10 cellular contexts compared by ENCODE assay signal in the genomic region with DNA sequence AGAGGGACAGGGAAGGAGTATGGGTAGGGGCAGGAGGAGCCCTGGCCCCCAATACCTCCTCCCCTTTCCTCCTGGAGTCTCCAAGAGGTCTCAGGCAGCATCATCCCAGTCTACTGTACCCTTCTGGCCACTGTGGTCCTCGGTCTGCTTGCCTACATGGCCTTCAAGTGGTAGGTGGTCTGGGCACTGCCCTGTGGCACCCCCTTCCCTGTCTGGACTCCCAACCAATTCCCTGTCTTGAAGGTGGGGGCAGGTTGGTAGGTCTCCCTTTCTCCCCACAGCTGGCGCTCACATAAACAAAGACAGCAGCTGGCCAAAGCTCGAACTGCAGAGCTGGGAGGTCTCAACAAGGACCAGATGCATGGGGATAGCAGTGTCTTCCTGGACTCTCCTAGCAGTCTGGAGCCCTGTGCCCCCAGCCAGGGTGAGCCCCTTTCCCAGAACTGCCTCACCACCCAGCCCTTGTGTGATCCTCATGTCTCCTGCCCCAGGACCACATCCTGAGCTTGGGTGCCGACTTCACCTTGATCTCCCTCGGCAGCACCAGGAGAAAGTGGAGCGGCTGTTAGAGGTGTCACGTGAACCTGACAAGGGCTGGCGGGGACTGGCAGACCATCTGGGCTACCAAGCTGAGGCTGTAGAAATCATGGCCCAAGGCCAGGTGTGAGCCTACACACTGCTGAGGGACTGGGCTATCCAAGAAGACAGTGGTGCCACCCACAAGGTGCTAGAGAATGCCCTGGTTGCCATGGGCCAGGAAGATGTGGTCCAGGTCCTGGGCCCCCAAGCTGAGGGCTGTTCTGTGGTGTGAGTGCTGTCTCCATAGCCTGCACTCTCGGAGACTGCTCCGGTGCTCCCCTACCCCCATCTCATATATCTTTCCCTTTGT. TPM values are rescaled to one million over a fixed set of nuclear protein-coding genes. Genes with fewer than 3 reads are reported as not detected.
DNase-seq lines count a peak whose midpoint lies in the region; ATAC-seq and TF ChIP-seq lines count a peak whose summit lies in the region.
"Had no signal": no experiment of that assay in that cellular context is flagged by ENCODE, and none has a peak within 500 bp of the region (broad histone marks: within the 10 kb centered on the region; RNA-seq: fewer than 3 reads in every experiment).

No MANE protein-coding gene starts in this region.

- ATAC-seq in activated CD8-positive, alpha-beta memory T cell treated with anti-CD3 and anti-CD28 coated beads, Interleukin-2, amount 10 ng/mL, durations not matched to agents 7 days and 5 days = no peak
- no peak for ATAC-seq in effector memory CD8-positive, alpha-beta T cell (replicated peaks)
- ATAC-seq in psoas muscle (peak in 3 of 4 donors; percentile 15 to 31 (median 30)), GM18519 (IDR thresholded peaks at IDR 0.05; ENCODE audit: low FRiP score, unreplicated experiment) (no peak)

- H3K9me3 Mint-ChIP-seq in activated CD8-positive, alpha-beta memory T cell treated with anti-CD3 and anti-CD28 coated beads, Interleukin-2, amount 10 ng/mL, durations not matched to agents 7 days and 5 days (ENCODE audit: low read depth) = no peaks in the 10 kb centered on the region
- no peaks in the 10 kb centered on the region for H3K9me3 Mint-ChIP-seq in effector memory CD8-positive, alpha-beta T cell

- H3K27ac Mint-ChIP-seq in activated CD8-positive, alpha-beta memory T cell treated with anti-CD3 and anti-CD28 coated beads, Interleukin-2, amount 10 ng/mL, durations not matched to agents 7 days and 5 days = no peak overlapping the region
- peak overlapping the region; percentile 83 to 89 for H3K27ac Mint-ChIP-seq in effector memory CD8-positive, alpha-beta T cell

- H3K4me3 Mint-ChIP-seq in activated CD8-positive, alpha-beta memory T cell treated with anti-CD3 and anti-CD28 coated beads, Interleukin-2, amount 10 ng/mL, durations not matched to agents 7 days and 5 days = no peak overlapping the region
- H3K4me3 Mint-ChIP-seq in effector memory CD8-positive, alpha-beta T cell = no peak overlapping the region

- 58 to 76% (median 58%) methylated on average over 10 of the region's 10 CpGs for WGBS in psoas muscle, 3 donors

- peaks cover 24% of the 10 kb centered on the region for H3K4me1 ChIP-seq in psoas muscle
- H3K4me1 ChIP-seq: breast epithelium had no signal

- no peaks in the 10 kb centered on the region for H3K9me3 ChIP-seq in psoas muscle
- H3K9me3 ChIP-seq: breast epithelium had no signal

- DNase-seq in activated CD8-positive, alpha-beta memory T cell treated with anti-CD3 and anti-CD28 coated beads, Interleukin-2, amount 50 U/mL, for 48 hours = peak; percentile 55
- DNase-seq in activated CD8-positive, alpha-beta memory T cell treated with anti-CD3 and anti-CD28 coated beads, Interleukin-2, amount 10 ng/mL, durations not matched to agents 7 days and 5 days = no peak
- peak; percentile 74 for DNase-seq in NCI-H2171 treated with DMSO at 0.1 percent for 48 hours (lab: John Stamatoyannopoulos, UW)
- no peak for DNase-seq in effector memory CD8-positive, alpha-beta T cell
- DNase-seq in psoas muscle = no peak
- no peak for DNase-seq in OCI-M1 (lab: John Stamatoyannopoulos, UW)
- no peak for DNase-seq in EL
- DNase-seq: DMS153 had no signal

- H3K4me3 ChIP-seq in psoas muscle = no peak overlapping the region
- H3K4me3 ChIP-seq: breast epithelium had no signal

- peaks cover 59% of the 10 kb centered on the region for H3K4me1 Mint-ChIP-seq in activated CD8-positive, alpha-beta memory T cell treated with anti-CD3 and anti-CD28 coated beads, Interleukin-2, amount 10 ng/mL, durations not matched to agents 7 days and 5 days
- H3K4me1 Mint-ChIP-seq in effector memory CD8-positive, alpha-beta T cell (ENCODE audit: low read depth in 2 of 2) = peaks cover 15 to 33% of the 10 kb centered on the region in 2 donors

- H3K36me3 Mint-ChIP-seq in activated CD8-positive, alpha-beta memory T cell treated with anti-CD3 and anti-CD28 coated beads, Interleukin-2, amount 10 ng/mL, durations not matched to agents 7 days and 5 days = peaks cover 7% of the 10 kb centered on the region
- H3K36me3 Mint-ChIP-seq in effector memory CD8-positive, alpha-beta T cell (ENCODE audit: insufficient read depth) = peaks cover 46% of the 10 kb centered on the region

- H3K27me3 ChIP-seq in psoas muscle (ENCODE audit: insufficient read depth in 3 of 3, low read length in 2 of 3) = no peaks in the 10 kb centered on the region
- H3K27me3 ChIP-seq: breast epithelium had no signal

- no peak for TF ChIP-seq CTCF in psoas muscle (IDR thresholded peaks at IDR 0.05)

- no peaks in the 10 kb centered on the region for H3K27me3 Mint-ChIP-seq in activated CD8-positive, alpha-beta memory T cell treated with anti-CD3 and anti-CD28 coated beads, Interleukin-2, amount 10 ng/mL, durations not matched to agents 7 days and 5 days
- H3K27me3 Mint-ChIP-seq in effector memory CD8-positive, alpha-beta T cell = no peaks in the 10 kb centered on the region

- H3K27ac ChIP-seq in psoas muscle = no peak overlapping the region
- H3K27ac ChIP-seq: breast epithelium had no signal

- CTCF ChIA-PET in activated CD8-positive, alpha-beta memory T cell treated with anti-CD3 and anti-CD28 coated beads, Interleukin-2, amount 10 ng/mL, durations not matched to agents 7 days and 5 days (lab: Charles Lee) = interaction anchor here (1.2 to 2.5 kb wide), 2 partner anchors 15 to 33 kb away, joined by 3 to 6 read pairs; a partner anchor contains a TSS

- intact Hi-C loops in psoas muscle (cut with DNase I) = no loop called here

- peaks cover 6 to 27% of the 10 kb centered on the region in 2 donors for H3K36me3 ChIP-seq in psoas muscle (ENCODE audit: insufficient read depth in 1 of 2, low read depth in 1 of 2)

RNA-seq across cellular contexts. Expression of a gene that starts 33.1 kb away (rescaled TPM):
- total RNA-seq in activated CD8-positive, alpha-beta memory T cell treated with anti-CD3 and anti-CD28 coated beads, Interleukin-2, amount 10 ng/mL, durations not matched to agents 7 days and 5 days = 100 to 1,000 TPM; 164 to 262 TPM
- 10 to 100 TPM in 1 of 4 donors, 1 to 10 TPM in 3; 7.3 to 11.2 (median 7.7) TPM for total RNA-seq in psoas muscle
- 10 to 100 TPM in 1 of 3 donors, 1 to 10 TPM in 2; 5.4 to 13.0 (median 6.4) TPM for polyA plus RNA-seq in psoas muscle

RNA-seq across cellular contexts. Expression of a gene that starts 36.0 kb away (rescaled TPM):
- total RNA-seq in activated CD8-positive, alpha-beta memory T cell treated with anti-CD3 and anti-CD28 coated beads, Interleukin-2, amount 10 ng/mL, durations not matched to agents 7 days and 5 days = 10 to 100 TPM; 65.9 to 72.7 TPM
- total RNA-seq in psoas muscle = 10 to 100 TPM; 25.1 to 36.4 (median 34.9) TPM
- polyA plus RNA-seq in psoas muscle = 10 to 100 TPM; 47.0 to 69.8 (median 55.5) TPM

Comparison
In these comparisons a context has a peak if more than half of its experiments do, and no peak if none do; other contexts are left out.
1. DNase-seq: peak in activated CD8-positive, alpha-beta memory T cell treated with anti-CD3 and anti-CD28 coated beads, Interleukin-2, amount 50 U/mL, for 48 hours (single experiment) and NCI-H2171 treated with DMSO at 0.1 percent for 48 hours (single experiment); none in activated CD8-positive, alpha-beta memory T cell treated with anti-CD3 and anti-CD28 coated beads, Interleukin-2, amount 10 ng/mL, durations not matched to agents 7 days and 5 days (single experiment), effector memory CD8-positive, alpha-beta T cell (0 of 3), psoas muscle (0 of 2), OCI-M1 (single experiment) and EL (single experiment).
2. ATAC-seq: peak in psoas muscle (3 of 4); none in activated CD8-positive, alpha-beta memory T cell treated with anti-CD3 and anti-CD28 coated beads, Interleukin-2, amount 10 ng/mL, durations not matched to agents 7 days and 5 days (single experiment), effector memory CD8-positive, alpha-beta T cell (single experiment) and GM18519 (single experiment).
3. RNA of a gene that starts 33.1 kb away (total RNA-seq): 164 to 262 TPM in activated CD8-positive, alpha-beta memory T cell treated with anti-CD3 and anti-CD28 coated beads, Interleukin-2, amount 10 ng/mL, durations not matched to agents 7 days and 5 days; 7.3 to 11.2 TPM in psoas muscle; every median in the first group is over 10 times any median in the second.